8 cellular contexts compared by ENCODE assay signal in the genomic region with DNA sequence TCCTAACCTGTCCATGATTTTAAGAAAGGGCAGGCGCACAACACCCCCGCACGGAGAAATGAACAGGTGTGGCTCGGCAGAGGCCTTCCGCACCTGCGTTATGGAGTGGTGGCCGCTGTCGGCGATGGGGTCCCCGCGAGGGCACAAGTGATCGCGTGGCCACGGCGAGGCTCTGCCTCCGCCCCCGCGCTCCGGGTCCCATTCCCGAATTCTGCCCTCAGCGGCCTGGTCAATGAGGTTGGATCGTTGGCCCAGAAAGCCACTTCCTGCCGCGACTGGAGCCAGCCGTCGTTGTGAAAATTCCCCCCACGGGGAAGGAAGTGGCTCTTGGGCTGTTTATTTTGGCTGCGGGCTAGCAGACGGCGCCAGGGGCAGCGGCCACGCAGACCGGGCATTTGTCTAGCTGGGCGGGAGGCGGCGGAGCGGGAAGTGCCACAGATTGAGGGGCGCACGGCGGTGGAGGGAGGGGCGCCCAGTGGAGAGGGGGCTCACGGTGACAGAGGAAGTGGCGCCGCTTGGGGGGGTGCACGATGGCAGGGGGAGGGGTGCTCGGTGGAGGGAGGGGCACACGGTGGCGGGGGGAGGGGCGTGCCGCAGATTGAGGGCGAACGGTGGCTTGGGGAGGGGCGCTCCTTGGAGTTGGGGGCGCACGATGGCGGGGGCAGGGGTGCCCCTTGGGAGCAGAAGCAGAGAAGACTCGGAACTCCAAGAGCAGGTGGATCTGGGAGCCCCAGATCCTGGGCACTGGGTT. TPM values are rescaled to one million over a fixed set of nuclear protein-coding genes. Genes with fewer than 3 reads are reported as not detected.
DNase-seq lines count a peak whose midpoint lies in the region; ATAC-seq and TF ChIP-seq lines count a peak whose summit lies in the region.

No MANE protein-coding gene starts in this region.

- in situ Hi-C loops in GM13977 (cut with MboI; ENCODE audit: low pct_unique_long_range_greater_than_20kb, low sequenced_read_pairs, unreplicated experiment): no loop called here

- peak; percentile 44 for ATAC-seq in gastroesophageal sphincter
- no peak for ATAC-seq in GM19023 (IDR thresholded peaks at IDR 0.05; ENCODE audit: unreplicated experiment)

- H3K36me3 Mint-ChIP-seq in activated T-helper 1 cell treated with anti-CD3 and anti-CD28 coated beads, Interleukin-12 subunit alpha, Interleukin-12 subunit beta, Interleukin-2, Interleukin-4 antibody, amounts not matched to agents 30 ng/mL and 10 ng/mL and 1 ng/mL, durations not matched to agents 14 hours and 24 hours and 36 hours (ENCODE audit: low read depth): no peaks in the 10 kb centered on the region

- TF ChIP-seq CTCF in 22Rv1 (IDR thresholded peaks at IDR 0.05): no peak
- no peak for TF ChIP-seq CTCF in GM13977 (IDR thresholded peaks at IDR 0.05; ENCODE audit: extremely low read depth, insufficient read depth, missing control alignments)
- no peak for TF ChIP-seq CTCF in gastroesophageal sphincter (IDR thresholded peaks at IDR 0.05)

- H2AFZ ChIP-seq in neuron (ENCODE audit: low read depth, low read length): no peak overlapping the region

- H3K4me1 Mint-ChIP-seq in activated T-helper 1 cell treated with anti-CD3 and anti-CD28 coated beads, Interleukin-12 subunit alpha, Interleukin-12 subunit beta, Interleukin-2, Interleukin-4 antibody, amounts not matched to agents 30 ng/mL and 10 ng/mL and 1 ng/mL, durations not matched to agents 14 hours and 24 hours and 36 hours (ENCODE audit: low read depth): peaks cover 21% of the 10 kb centered on the region

- H3K27ac ChIP-seq in 22Rv1 (peak overlapping the region; percentile 52), gastroesophageal sphincter (peak overlapping the region in 3 of 4 donors; percentile 44 to 78 (median 69))

- peak overlapping the region; percentile 55 for H3K27ac Mint-ChIP-seq in activated T-helper 1 cell treated with anti-CD3 and anti-CD28 coated beads, Interleukin-12 subunit alpha, Interleukin-12 subunit beta, Interleukin-2, Interleukin-4 antibody, amounts not matched to agents 30 ng/mL and 10 ng/mL and 1 ng/mL, durations not matched to agents 14 hours and 24 hours and 36 hours

- H3K9me3 ChIP-seq in gastroesophageal sphincter: no peaks in the 10 kb centered on the region
- H3K9me3 ChIP-seq in neuron (ENCODE audit: low read length): no peaks in the 10 kb centered on the region

- H3K36me3 ChIP-seq in gastroesophageal sphincter: no peaks in the 10 kb centered on the region
- H3K36me3 ChIP-seq in neuron (ENCODE audit: insufficient read depth, low read length): no peaks in the 10 kb centered on the region

- TF ChIP-seq POLR2A in gastroesophageal sphincter (IDR thresholded peaks at IDR 0.05): peak in 1 of 2 donors; percentile 23

- intact Hi-C loops in activated T-helper 1 cell treated with anti-CD3 and anti-CD28 coated beads, Interleukin-12 subunit alpha, Interleukin-12 subunit beta, Interleukin-2, Interleukin-4 antibody, amounts not matched to agents 30 ng/mL and 10 ng/mL and 1 ng/mL, durations not matched to agents 14 hours and 24 hours and 36 hours (cut with micrococcal nuclease): loop anchor here (1.0 kb wide), 5 partner anchors 9 to 313 kb away; a partner anchor contains a TSS

- no peak for TF ChIP-seq EP300 in gastroesophageal sphincter (IDR thresholded peaks at IDR 0.05)

- WGBS in gastroesophageal sphincter (ENCODE audit: low coverage in 1 of 2), 2 donors: 0% methylated on average over 2 to 5 of the region's 57 CpGs

- DNase-seq in GM13977 (ENCODE audit: low spot score) (peak; percentile 46), NCI-H748 treated with DMSO at 0.1 percent for 48 hours (lab: John Stamatoyannopoulos, UW) (peak; percentile 50), RKO (ENCODE audit: low spot score) (no peak)
- peak; percentile 24 for DNase-seq in activated T-helper 1 cell treated with anti-CD3 and anti-CD28 coated beads, Interleukin-12 subunit alpha, Interleukin-12 subunit beta, Interleukin-2, Interleukin-4 antibody, amounts not matched to agents 30 ng/mL and 10 ng/mL and 1 ng/mL, durations not matched to agents 14 hours and 24 hours and 36 hours (ENCODE audit: low spot score)

- H3K4me3 ChIP-seq in gastroesophageal sphincter: peak overlapping the region; percentile 21 to 54
- peak overlapping the region; percentile 27 for H3K4me3 ChIP-seq in neuron (ENCODE audit: low read length)

- peak overlapping the region; percentile 74 for H3K4me3 Mint-ChIP-seq in activated T-helper 1 cell treated with anti-CD3 and anti-CD28 coated beads, Interleukin-12 subunit alpha, Interleukin-12 subunit beta, Interleukin-2, Interleukin-4 antibody, amounts not matched to agents 30 ng/mL and 10 ng/mL and 1 ng/mL, durations not matched to agents 14 hours and 24 hours and 36 hours

- peaks cover 79% of the 10 kb centered on the region for H3K27me3 Mint-ChIP-seq in activated T-helper 1 cell treated with anti-CD3 and anti-CD28 coated beads, Interleukin-12 subunit alpha, Interleukin-12 subunit beta, Interleukin-2, Interleukin-4 antibody, amounts not matched to agents 30 ng/mL and 10 ng/mL and 1 ng/mL, durations not matched to agents 14 hours and 24 hours and 36 hours (ENCODE audit: insufficient read depth)

- H3K9me3 Mint-ChIP-seq in activated T-helper 1 cell treated with anti-CD3 and anti-CD28 coated beads, Interleukin-12 subunit alpha, Interleukin-12 subunit beta, Interleukin-2, Interleukin-4 antibody, amounts not matched to agents 30 ng/mL and 10 ng/mL and 1 ng/mL, durations not matched to agents 14 hours and 24 hours and 36 hours: no peaks in the 10 kb centered on the region

- H3K4me1 ChIP-seq in gastroesophageal sphincter: peaks cover 0 to 39% (median 25%) of the 10 kb centered on the region in 3 donors
- peaks cover 36% of the 10 kb centered on the region for H3K4me1 ChIP-seq in neuron (ENCODE audit: insufficient read depth, low read length)

- H3K27me3 ChIP-seq in gastroesophageal sphincter (peaks cover 39% of the 10 kb centered on the region), neuron (ENCODE audit: insufficient read depth, low read length) (no peaks in the 10 kb centered on the region)

RNA-seq across cellular contexts. Expression of a gene that starts 25.0 kb away (rescaled TPM):
- 1.6 TPM in 2 replicates for total RNA-seq in activated T-helper 1 cell treated with anti-CD3 and anti-CD28 coated beads, Interleukin-12 subunit alpha, Interleukin-12 subunit beta, Interleukin-2, Interleukin-4 antibody, amounts not matched to agents 30 ng/mL and 10 ng/mL and 1 ng/mL, durations not matched to agents 14 hours and 24 hours and 36 hours
- 10 to 100 TPM; 23.3 to 59.8 (median 39.9) TPM for total RNA-seq in gastroesophageal sphincter
